25 cellular contexts compared by ENCODE assay signal in genomic region chr6:11471261-11471660, GRCh38.
DNase-seq lines count a peak whose midpoint lies in the region; ATAC-seq, FAIRE-seq and TF ChIP-seq lines count a peak whose summit lies in the region.
"Had no signal": no experiment of that assay in that cellular context is flagged by ENCODE, and none has a peak within 500 bp of the region (broad histone marks: within the 10 kb centered on the region; RNA-seq: fewer than 3 reads in every experiment).

No MANE protein-coding gene starts in this region.

- TF ChIP-seq POLR2A in GM12891 (IDR thresholded peaks at IDR 0.05; ENCODE audit: low read depth, low read length) (no peak), H1 (IDR thresholded peaks at IDR 0.05; ENCODE audit: control extremely low read depth in 1 of 2, low read depth in 2 of 2, low read length in 2 of 2) (no peak)

- H3K36me3 Mint-ChIP-seq in neural crest cell (ENCODE audit: low read depth) = no peaks in the 10 kb centered on the region
- H3K36me3 Mint-ChIP-seq: CD8-positive, alpha-beta T cell had no signal

- H3K23me2 ChIP-seq in H1 (ENCODE audit: low read depth, low read length) = no peaks in the 10 kb centered on the region

- TF ChIP-seq CTCF in H1 (IDR thresholded peaks at IDR 0.05; ENCODE audit: control extremely low read depth in 1 of 3, insufficient read depth in 1 of 3, low read depth in 1 of 3, low read length in 3 of 3) (no peak), neural crest cell (conservative IDR thresholded peaks at IDR 0.05) (no peak), PC-3 (conservative IDR thresholded peaks at IDR 0.05; ENCODE audit: low read depth, low read length) (no peak)

- H3K18ac ChIP-seq in H1 (ENCODE audit: extremely low read depth, low read length) = no peak overlapping the region

- H3K27me3 Mint-ChIP-seq in neural crest cell (ENCODE audit: low read depth) = no peaks in the 10 kb centered on the region
- H3K27me3 Mint-ChIP-seq: B cell; CD4-positive, alpha-beta T cell had no signal

- no peak overlapping the region for H3K4ac ChIP-seq in H1 (replicated peaks; ENCODE audit: insufficient read length, low read depth, low read length)

- H4K91ac ChIP-seq in H1 (replicated peaks; ENCODE audit: insufficient read length, low read length) = no peak overlapping the region

- no peak overlapping the region for H4K8ac ChIP-seq in H1 (ENCODE audit: extremely low read depth, insufficient read depth, low read length)

- peak; percentile 20 for FAIRE-seq in GM12891 (lab: Jason Lieb, UNC)
- no peak for FAIRE-seq in H1 (lab: Jason Lieb, UNC)
- FAIRE-seq: A549, D721Med, GM12878, GM19239 had no signal

- in situ Hi-C loops in SK-MEL-5 (cut with HindIII; ENCODE audit: low pct_unique_long_range_greater_than_20kb, low sequenced_read_pairs) = no loop called here

- DNase-seq in GM12891 (ENCODE audit: insufficient read length, low spot score) (no peak), SK-MEL-5 (ENCODE audit: low read depth, low spot score) (peak; percentile 82), H1 (ENCODE audit: low read depth in 1 of 2, low spot score in 2 of 2) (no peak), neural crest cell (ENCODE audit: low read depth, low spot score) (no peak), NOMO-1 treated with DMSO at 0.1 percent for 48 hours (lab: John Stamatoyannopoulos, UW; ENCODE audit: unreplicated experiment) (no peak), NCI-H510A (lab: John Stamatoyannopoulos, UW) (no peak), PC-3 (no peak)
- DNase-seq in activated CD4-positive, CD25-positive, alpha-beta regulatory T cell (lab: John Stamatoyannopoulos, UW) = no peak
- DNase-seq: AML-193; Caco-2; Calu3; CD4-positive, alpha-beta T cell; CD8-positive, alpha-beta T cell; DMS79; DND-41; EL; GDM1 had no signal

- H3K79me1 ChIP-seq in H1 (ENCODE audit: low read depth, low read length) = no peaks in the 10 kb centered on the region

- H3K27ac ChIP-seq in H1 (ENCODE audit: low read depth, low read length) (no peak overlapping the region), PC-3 (ENCODE audit: low read length) (no peak overlapping the region)
- H3K27ac ChIP-seq: 22Rv1; BLaER1 treated with 17β-estradiol and CSF1 and Interleukin-3, amounts not matched to agents 10 nM and 100 nM; C4-2B had no signal

- no peaks in the 10 kb centered on the region for H3K9me3 ChIP-seq in H1 (ENCODE audit: insufficient read depth in 2 of 2, low read depth in 1 of 2, low read length in 1 of 2)
- no peaks in the 10 kb centered on the region for H3K9me3 ChIP-seq in PC-3 (ENCODE audit: low read length)
- H3K9me3 ChIP-seq: A549; BLaER1 treated with 17β-estradiol and CSF1 and Interleukin-3, amounts not matched to agents 10 nM and 100 nM; Caco-2 had no signal

- no peaks in the 10 kb centered on the region for H3K4me1 ChIP-seq in H1 (replicated peaks in 1 of 4; ENCODE audit: control insufficient read depth in 3 of 4, insufficient read depth in 4 of 4, low read length in 3 of 4)
- no peaks in the 10 kb centered on the region for H3K4me1 ChIP-seq in PC-3 (ENCODE audit: insufficient read depth, low read length)
- H3K4me1 ChIP-seq: A549, Caco-2 had no signal

- H3K36me3 ChIP-seq in H1 (ENCODE audit: control insufficient read depth in 2 of 4, insufficient read depth in 4 of 4, low read length in 3 of 4) (no peaks in the 10 kb centered on the region), PC-3 (ENCODE audit: low read depth, low read length) (no peaks in the 10 kb centered on the region)
- H3K36me3 ChIP-seq: BLaER1 treated with 17β-estradiol and CSF1 and Interleukin-3, amounts not matched to agents 10 nM and 100 nM had no signal

- H4K20me1 ChIP-seq in H1 (replicated peaks in 1 of 2; ENCODE audit: control insufficient read depth in 1 of 2, insufficient read depth in 2 of 2, low read length in 2 of 2) = no peaks in the 10 kb centered on the region
- H4K20me1 ChIP-seq in PC-3 (ENCODE audit: low read length) = no peaks in the 10 kb centered on the region
- H4K20me1 ChIP-seq: BLaER1 treated with 17β-estradiol and CSF1 and Interleukin-3, amounts not matched to agents 10 nM and 100 nM had no signal

- H3K9ac ChIP-seq in H1 (replicated peaks in 1 of 4; ENCODE audit: extremely low read depth in 1 of 4, low read depth in 3 of 4, low read length in 3 of 4) (no peak overlapping the region), PC-3 (ENCODE audit: low read length) (no peak overlapping the region)
- H3K9ac ChIP-seq: BLaER1 treated with 17β-estradiol and CSF1 and Interleukin-3, amounts not matched to agents 10 nM and 100 nM had no signal

- POLR2A ChIA-PET in H1 (lab: Charles Lee; ENCODE audit: partially characterized antibody) = no interaction called here
- POLR2A ChIA-PET in PC-3 (lab: Charles Lee; ENCODE audit: unreplicated experiment) = no interaction called here

- no peak for ATAC-seq in PC-3
- ATAC-seq: A549; CD8-positive, alpha-beta T cell; GM12878 had no signal

- H3K27ac Mint-ChIP-seq in neural crest cell (ENCODE audit: unreplicated experiment) = peak overlapping the region; percentile 9
- H3K27ac Mint-ChIP-seq: B cell; CD4-positive, alpha-beta T cell; CD8-positive, alpha-beta T cell had no signal

- no peak overlapping the region for H4K5ac ChIP-seq in H1 (ENCODE audit: insufficient read length, low read depth, low read length)

- 94% methylated on average over 4 of the region's 4 CpGs; no CpG with 5 or more reads in 1 of the 2 experiments for WGBS in H1 (ENCODE audit: extremely low coverage in 1 of 2, insufficient coverage in 1 of 2, insufficient read length in 1 of 2, insufficient replicate concordance in 2 of 2, low coverage in 1 of 2, low lambda C conversion rate in 2 of 2, missing lambda C conversion rate in 1 of 2), 2 experiments

- H2BK15ac ChIP-seq in H1 (ENCODE audit: low read length) = no peak overlapping the region

- no peak overlapping the region for H3K23ac ChIP-seq in H1 (ENCODE audit: insufficient read length)

- no peaks in the 10 kb centered on the region for H3K79me2 ChIP-seq in H1 (ENCODE audit: control insufficient read depth in 1 of 2, insufficient read depth in 2 of 2, low read length in 2 of 2)
- H3K79me2 ChIP-seq in PC-3 (ENCODE audit: low read length) = no peaks in the 10 kb centered on the region

- H2BK12ac ChIP-seq in H1 (ENCODE audit: low read depth, low read length) = no peak overlapping the region

- no peak for TF ChIP-seq EP300 in H1 (IDR thresholded peaks at IDR 0.05; ENCODE audit: borderline replicate concordance in 1 of 2, low read depth in 2 of 2, low read length in 2 of 2)

- peaks cover 11% of the 10 kb centered on the region for H3K4me1 Mint-ChIP-seq in neural crest cell

- H3K4me3 Mint-ChIP-seq in neural crest cell = no peak overlapping the region
- H3K4me3 Mint-ChIP-seq: B cell; CD4-positive, alpha-beta T cell; CD8-positive, alpha-beta T cell had no signal

- H3K56ac ChIP-seq in H1 (replicated peaks; ENCODE audit: insufficient read length, low read depth, low read length) = no peak overlapping the region

- no peaks in the 10 kb centered on the region for H3K9me2 ChIP-seq in PC-3 (replicated peaks; ENCODE audit: low read length)

- H3K9me3 Mint-ChIP-seq in neural crest cell = no peaks in the 10 kb centered on the region
- H3K9me3 Mint-ChIP-seq: CD4-positive, alpha-beta T cell; CD8-positive, alpha-beta T cell had no signal

- H2BK20ac ChIP-seq in H1 (ENCODE audit: low read length) = no peak overlapping the region

- BruUV-seq in PC-3 (replicated peaks; lab: Mats Ljungman, UMichigan) = no TSS peak

- no peak overlapping the region for H3K14ac ChIP-seq in H1 (ENCODE audit: insufficient read length)

- H3F3A ChIP-seq in PC-3 (ENCODE audit: low read length, unreplicated experiment) = no peaks in the 10 kb centered on the region

- 0 out of 2 replicates have a peak overlapping the region, but pooled peaks have one; percentile 55 for H2AFZ ChIP-seq in H1 (ENCODE audit: low read length)
- H2AFZ ChIP-seq in PC-3 (ENCODE audit: low read length) = no peak overlapping the region

- H2BK5ac ChIP-seq in H1 (ENCODE audit: low read depth, low read length) = no peak overlapping the region

- H3K27me3 ChIP-seq in H1 (replicated peaks in 1 of 4; ENCODE audit: control insufficient read depth in 3 of 4, extremely low read depth in 1 of 4, insufficient read depth in 3 of 4, low read length in 3 of 4) (no peaks in the 10 kb centered on the region), PC-3 (ENCODE audit: low read length) (no peaks in the 10 kb centered on the region)
- H3K27me3 ChIP-seq: BLaER1 treated with 17β-estradiol and CSF1 and Interleukin-3, amounts not matched to agents 10 nM and 100 nM had no signal

- H3K4me3 ChIP-seq in H1 (ENCODE audit: extremely low read depth in 1 of 4, insufficient read depth in 2 of 4, low read depth in 3 of 4, low read length in 4 of 4) = no peak overlapping the region
- no peak overlapping the region for H3K4me3 ChIP-seq in PC-3 (ENCODE audit: low read length)
- H3K4me3 ChIP-seq: A549; BLaER1 treated with 17β-estradiol and CSF1 and Interleukin-3, amounts not matched to agents 10 nM and 100 nM; GM12878 had no signal

- H2AK5ac ChIP-seq in H1 (ENCODE audit: low read depth, low read length) = no peak overlapping the region

- H2BK120ac ChIP-seq in H1 (replicated peaks; ENCODE audit: low read depth, low read length) = no peak overlapping the region

- CTCF ChIA-PET in H1 (lab: Charles Lee; ENCODE audit: partially characterized antibody) (interaction anchor here (1.7 kb wide), 1 partner anchor 25 kb away, joined by 4 read pairs; no protein-coding TSS in a partner anchor), PC-3 (lab: Charles Lee) (no interaction called here)

- intact Hi-C loops in PC-3 (cut with micrococcal nuclease) = no loop called here

- H3K4me2 ChIP-seq in H1 (ENCODE audit: insufficient read depth in 1 of 2, low read depth in 2 of 2, low read length in 2 of 2) = no peak overlapping the region
- no peak overlapping the region for H3K4me2 ChIP-seq in PC-3 (ENCODE audit: low read length)
- H3K4me2 ChIP-seq: A549; BLaER1 treated with 17β-estradiol and CSF1 and Interleukin-3, amounts not matched to agents 10 nM and 100 nM had no signal

- no peak for TF ChIP-seq RAD21 in H1 (IDR thresholded peaks at IDR 0.05 in 1 of 2, conservative IDR thresholded peaks at IDR 0.05 in 1 of 2; ENCODE audit: low read depth in 2 of 2, low read length in 2 of 2)

TF ChIP-seq in GM12891, 5 proteins besides CTCF, POLR2A, EP300 and RAD21:
- TF ChIP-seq SPI1 (IDR thresholded peaks at IDR 0.05; ENCODE audit: low read depth, low read length) (no peak), POLR2AphosphoS5 (IDR thresholded peaks at IDR 0.05; ENCODE audit: low read depth, low read length) (no peak), TAF1 (IDR thresholded peaks at IDR 0.05; ENCODE audit: low read depth, low read length) (no peak), PAX5 (IDR thresholded peaks at IDR 0.05; ENCODE audit: insufficient read depth, low read length, severe bottlenecking) (no peak), POU2F2 (IDR thresholded peaks at IDR 0.05; ENCODE audit: low read depth, low read length) (no peak)

TF ChIP-seq in H1, 55 proteins besides CTCF, POLR2A, EP300 and RAD21 (continues in another document):
- TF ChIP-seq SIX5 (IDR thresholded peaks at IDR 0.05; ENCODE audit: low read depth, low read length) (no peak), KDM4A (IDR thresholded peaks at IDR 0.05; ENCODE audit: low read depth, low read length, severe bottlenecking) (no peak), KDM5A (IDR thresholded peaks at IDR 0.05; ENCODE audit: low read length) (no peak), NANOG (IDR thresholded peaks at IDR 0.05; ENCODE audit: insufficient read depth, low read depth, low read length, poor library complexity, severe bottlenecking) (no peak), BCL11A (IDR thresholded peaks at IDR 0.05; ENCODE audit: low read depth in 2 of 2, low read length in 2 of 2) (no peak)
